1 cellular context compared by ENCODE assay signal in genomic region chr2:241818943-241819270, GRCh38.
TF ChIP-seq lines count a peak whose summit lies in the region.

No MANE protein-coding gene starts in this region.

TF ChIP-seq in HepG2, 621 proteins besides CTCF, POLR2A, EP300 and RAD21 (continued from another document and continues in another):
- TF ChIP-seq UBTF (CRISPR knock-in tag; IDR thresholded peaks at IDR 0.05) (peak; percentile 52), POLR2AphosphoS5 (IDR thresholded peaks at IDR 0.05; ENCODE audit: low read depth, low read length) (no peak), ZNF256 (CRISPR knock-in tag; conservative IDR thresholded peaks at IDR 0.05) (no peak), ZBTB1 (CRISPR knock-in tag; IDR thresholded peaks at IDR 0.05; ENCODE audit: borderline replicate concordance) (no peak), TAF15 (IDR thresholded peaks at IDR 0.05; ENCODE audit: low read depth, low read length, poor library complexity, severe bottlenecking) (no peak), RBFOX2 (IDR thresholded peaks at IDR 0.05; ENCODE audit: low read depth, low read length) (no peak), ZNF792 (CRISPR knock-in tag; IDR thresholded peaks at IDR 0.05) (peak; percentile 86; the same call in 1 of the 2 replicates), KMT2A (CRISPR knock-in tag; IDR thresholded peaks at IDR 0.05) (no peak), KLF15 (CRISPR knock-in tag; IDR thresholded peaks at IDR 0.05; ENCODE audit: borderline replicate concordance) (no peak; the same call in 1 of the 2 replicates), ZNF543 (CRISPR knock-in tag; IDR thresholded peaks at IDR 0.05) (0 out of 2 replicates have a peak, but pooled peaks have one; percentile 53), PCBP2 (optimal IDR thresholded peaks at IDR 0.05; ENCODE audit: low read depth, low read length, poor library complexity, severe bottlenecking) (no peak), PRDM4 (CRISPR knock-in tag; IDR thresholded peaks at IDR 0.05; ENCODE audit: borderline replicate concordance) (no peak), NCOA1 (CRISPR knock-in tag; IDR thresholded peaks at IDR 0.05) (no peak), SNAPC2 (CRISPR knock-in tag; IDR thresholded peaks at IDR 0.05) (peak; percentile 67; the same call in 1 of the 2 replicates), MEIS1 (CRISPR knock-in tag; IDR thresholded peaks at IDR 0.05; ENCODE audit: borderline replicate concordance) (0 out of 2 replicates have a peak, but pooled peaks have one; percentile 28), HOXA3 (CRISPR knock-in tag; IDR thresholded peaks at IDR 0.05) (peak; percentile 74), ZNF678 (CRISPR knock-in tag; IDR thresholded peaks at IDR 0.05) (peak; percentile 61; the same call in 1 of the 2 replicates), XRCC5 (optimal IDR thresholded peaks at IDR 0.05; ENCODE audit: low read length) (peak; percentile 39), KDM6A (CRISPR knock-in tag; IDR thresholded peaks at IDR 0.05; ENCODE audit: low read depth) (no peak), ZHX1 (CRISPR knock-in tag; IDR thresholded peaks at IDR 0.05; ENCODE audit: low read depth) (peak; percentile 87), TOPORS (CRISPR knock-in tag; IDR thresholded peaks at IDR 0.05) (peak; percentile 63; the same call in 1 of the 2 replicates), DNMT1 (CRISPR knock-in tag; IDR thresholded peaks at IDR 0.05) (peak; percentile 76; the same call in 1 of the 2 replicates), MNT (IDR thresholded peaks at IDR 0.05) (peak; percentile 100), MXD1 (CRISPR knock-in tag; IDR thresholded peaks at IDR 0.05) (peak; percentile 81), MEIS2 (CRISPR knock-in tag; IDR thresholded peaks at IDR 0.05) (peak; percentile 29; the same call in 1 of the 2 replicates), FOXA3 (CRISPR knock-in tag; IDR thresholded peaks at IDR 0.05) (peak; percentile 94), CENPBD1 (CRISPR knock-in tag; IDR thresholded peaks at IDR 0.05; ENCODE audit: borderline replicate concordance, low read depth) (peak; percentile 80; the same call in 1 of the 2 replicates), NCOR1 (IDR thresholded peaks at IDR 0.05; ENCODE audit: borderline replicate concordance, low read length) (peak; percentile 91; the same call in 1 of the 2 replicates), GATAD2A (CRISPR knock-in tag; IDR thresholded peaks at IDR 0.05) (peak; percentile 86), AHDC1 (CRISPR knock-in tag; IDR thresholded peaks at IDR 0.05; ENCODE audit: borderline replicate concordance) (no peak; the same call in 1 of the 2 replicates), KDM2A (CRISPR knock-in tag; IDR thresholded peaks at IDR 0.05; ENCODE audit: borderline replicate concordance, low read depth) (peak; percentile 86), ELF3 (CRISPR knock-in tag; IDR thresholded peaks at IDR 0.05) (peak; percentile 85), ZFX (CRISPR knock-in tag; IDR thresholded peaks at IDR 0.05; ENCODE audit: low read depth) (peak; percentile 85), SNAPC5 (CRISPR knock-in tag; IDR thresholded peaks at IDR 0.05; ENCODE audit: borderline replicate concordance) (0 out of 2 replicates have a peak, but pooled peaks have one; percentile 75), ETV5 (CRISPR knock-in tag; IDR thresholded peaks at IDR 0.05; ENCODE audit: borderline replicate concordance) (peak; percentile 83; the same call in 1 of the 2 replicates), ZNF34 (CRISPR knock-in tag; IDR thresholded peaks at IDR 0.05; ENCODE audit: borderline replicate concordance) (peak; percentile 29; the same call in 1 of the 2 replicates), JUND (CRISPR knock-in tag; IDR thresholded peaks at IDR 0.05) (peak; percentile 78), CBX2 (IDR thresholded peaks at IDR 0.05; ENCODE audit: low read depth, low read length) (no peak), CBX2 (CRISPR knock-in tag; IDR thresholded peaks at IDR 0.05; ENCODE audit: low read depth) (no peak), AKAP8 (CRISPR knock-in tag; IDR thresholded peaks at IDR 0.05) (peak; percentile 98), KLF6 (CRISPR knock-in tag; IDR thresholded peaks at IDR 0.05) (peak; percentile 87), ZNF776 (CRISPR knock-in tag; IDR thresholded peaks at IDR 0.05) (peak; percentile 87), NR2F2 (IDR thresholded peaks at IDR 0.05; ENCODE audit: borderline replicate concordance, low read depth) (peak; percentile 92; the same call in 1 of the 2 replicates), HNF4A (CRISPR knock-in tag; IDR thresholded peaks at IDR 0.05) (peak; percentile 89), SOX13 (IDR thresholded peaks at IDR 0.05) (no peak; the same call in 1 of the 2 replicates), SOX13 (CRISPR knock-in tag; conservative IDR thresholded peaks at IDR 0.05 in 1 of 2, IDR thresholded peaks at IDR 0.05 in 1 of 2) (peak in 1 of 2 experiments; percentile 86; a peak in 2 of 4 replicates), ZNF263 (CRISPR knock-in tag; IDR thresholded peaks at IDR 0.05) (no peak)
